1 cellular context compared by ENCODE assay signal in genomic region chr17:80705988-80706387, GRCh38.
TF ChIP-seq lines count a peak whose summit lies in the region.

No MANE protein-coding gene starts in this region.

TF ChIP-seq in A549, 52 proteins besides CTCF, POLR2A, EP300 and RAD21 (continued from another document):
- TF ChIP-seq EHF (CRISPR knock-in tag; IDR thresholded peaks at IDR 0.05) (no peak), CHD2 (IDR thresholded peaks at IDR 0.05; ENCODE audit: low read length, partially characterized antibody) (no peak), HOXB13 (CRISPR knock-in tag; IDR thresholded peaks at IDR 0.05; ENCODE audit: low read depth) (no peak), KDM1A (IDR thresholded peaks at IDR 0.05; ENCODE audit: low read depth) (no peak), PHF8 (IDR thresholded peaks at IDR 0.05; ENCODE audit: borderline replicate concordance, low read depth) (no peak), SMC3 (IDR thresholded peaks at IDR 0.05) (no peak), RFX5 (IDR thresholded peaks at IDR 0.05) (no peak), NFE2L2 (conservative IDR thresholded peaks at IDR 0.05; ENCODE audit: low read length) (no peak), HDAC2 (IDR thresholded peaks at IDR 0.05) (no peak), ZNF302 (CRISPR knock-in tag; IDR thresholded peaks at IDR 0.05) (no peak)
